Comparison of ENCODE assay signal across 17 cellular contexts in the genomic region with DNA sequence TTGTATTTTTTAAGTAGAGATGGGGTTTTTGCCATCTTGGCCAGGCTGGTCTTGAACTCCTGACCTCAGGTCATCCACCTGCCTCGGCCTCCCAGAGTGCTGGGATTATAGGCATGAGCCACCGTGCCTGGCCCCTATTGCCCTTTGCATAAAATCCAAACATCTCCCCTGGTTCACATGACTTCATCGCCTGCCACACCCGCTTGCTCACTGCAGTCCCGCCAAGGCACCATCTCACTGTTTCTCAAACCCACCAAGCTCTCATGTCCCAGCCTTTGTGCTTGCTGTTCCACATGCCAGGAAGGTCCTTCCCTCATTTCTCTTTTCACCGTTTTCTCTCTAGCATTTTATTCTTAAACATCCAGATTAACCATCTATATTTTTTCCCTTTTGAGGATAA. TPM values are rescaled to one million over a fixed set of nuclear protein-coding genes. Genes with fewer than 3 reads are reported as not detected.
A peak's percentile ranks its signal among the peaks of the same experiment; 100 is the strongest.
DNase-seq lines count a peak whose midpoint lies in the region; ATAC-seq and TF ChIP-seq lines count a peak whose summit lies in the region.
"Had no signal": no experiment of that assay in that cellular context is flagged by ENCODE, and none has a peak within 500 bp of the region (broad histone marks: within the 10 kb centered on the region; RNA-seq: fewer than 3 reads in every experiment).

No MANE protein-coding gene starts in this region.

- intact Hi-C loops in MCF 10A (cut with micrococcal nuclease), result no loop called here
- intact Hi-C loops in breast epithelium (cut with DNase I; ENCODE audit: low total_unique reads), result no loop called here
- intact Hi-C loops in vagina (cut with DNase I), result no loop called here

- H3K4me1 Mint-ChIP-seq in MCF 10A (ENCODE audit: insufficient read depth, unreplicated experiment), result peaks cover 23% of the 10 kb centered on the region
- H3K4me1 Mint-ChIP-seq in activated CD4-positive, alpha-beta memory T cell treated with anti-CD3 and anti-CD28 coated beads, Interleukin-2, amount 10 ng/mL, durations not matched to agents 7 days and 5 days, result peaks cover 75% of the 10 kb centered on the region

- H4K20me1 ChIP-seq in fibroblast of lung (ENCODE audit: control insufficient read depth, extremely low read depth, insufficient read depth, low read length), result no peaks in the 10 kb centered on the region

- H3K9me3 ChIP-seq in breast epithelium (no peaks in the 10 kb centered on the region), fibroblast of lung (ENCODE audit: control insufficient read depth, insufficient read depth, low read depth, low read length) (no peaks in the 10 kb centered on the region), vagina (no peaks in the 10 kb centered on the region)
- H3K9me3 ChIP-seq: BE2C, heart left ventricle, testis had no signal

- H3K27me3 ChIP-seq in breast epithelium (no peaks in the 10 kb centered on the region), fibroblast of lung (ENCODE audit: control insufficient read depth, insufficient read depth, low read length) (no peaks in the 10 kb centered on the region), vagina (no peaks in the 10 kb centered on the region)
- H3K27me3 ChIP-seq: BE2C, heart left ventricle, testis had no signal

- H3K4me2 ChIP-seq in fibroblast of lung (ENCODE audit: extremely low read depth, insufficient read depth, low read length), result peak overlapping the region; percentile 48

- no peak overlapping the region for H2AFZ ChIP-seq in fibroblast of lung (ENCODE audit: low read length)

- H3K4me3 ChIP-seq in breast epithelium (no peak overlapping the region), fibroblast of lung (replicated peaks in 1 of 4; ENCODE audit: control extremely low read depth in 1 of 4, insufficient read depth in 1 of 4, low read depth in 3 of 4, low read length in 4 of 4) (no peak overlapping the region), vagina (no peak overlapping the region)
- H3K4me3 ChIP-seq: heart left ventricle, lung, testis had no signal

- H3K9me3 Mint-ChIP-seq in MCF 10A (ENCODE audit: unreplicated experiment), result no peaks in the 10 kb centered on the region
- no peaks in the 10 kb centered on the region for H3K9me3 Mint-ChIP-seq in activated CD4-positive, alpha-beta memory T cell treated with anti-CD3 and anti-CD28 coated beads, Interleukin-2, amount 10 ng/mL, durations not matched to agents 7 days and 5 days

- peak overlapping the region; percentile 36 for H3K27ac Mint-ChIP-seq in MCF 10A (ENCODE audit: low read depth, unreplicated experiment)
- peak overlapping the region; percentile 88 for H3K27ac Mint-ChIP-seq in activated CD4-positive, alpha-beta memory T cell treated with anti-CD3 and anti-CD28 coated beads, Interleukin-2, amount 10 ng/mL, durations not matched to agents 7 days and 5 days

- peaks cover 25% of the 10 kb centered on the region for H3K36me3 Mint-ChIP-seq in MCF 10A (ENCODE audit: insufficient read depth, unreplicated experiment)
- H3K36me3 Mint-ChIP-seq in activated CD4-positive, alpha-beta memory T cell treated with anti-CD3 and anti-CD28 coated beads, Interleukin-2, amount 10 ng/mL, durations not matched to agents 7 days and 5 days (ENCODE audit: low read depth), result peaks cover 70% of the 10 kb centered on the region

- no peaks in the 10 kb centered on the region for H3K79me2 ChIP-seq in fibroblast of lung (ENCODE audit: control insufficient read depth, insufficient read depth, low read length)

- H3K9ac ChIP-seq in fibroblast of lung (ENCODE audit: insufficient read depth, low read length), result no peak overlapping the region

- H3K4me1 ChIP-seq in breast epithelium (no peaks in the 10 kb centered on the region), fibroblast of lung (ENCODE audit: control insufficient read depth, extremely low read depth, insufficient read depth, low read length) (peaks cover 38% of the 10 kb centered on the region), vagina (peaks cover 43% of the 10 kb centered on the region)

- no peak for TF ChIP-seq POLR2A in breast epithelium (IDR thresholded peaks at IDR 0.05)
- no peak for TF ChIP-seq POLR2A in vagina (IDR thresholded peaks at IDR 0.05)

- POLR2A ChIA-PET in MCF 10A (lab: Yijun Ruan, JAX), result interaction anchor here (1.2 to 9.2 kb wide), 3 partner anchors 13 to 72 kb away, joined by 3 to 167 read pairs (median 8); partner anchors contain the start of gene RHOF
- POLR2A ChIA-PET in activated CD4-positive, alpha-beta memory T cell treated with anti-CD3 and anti-CD28 coated beads, Interleukin-2, amount 10 ng/mL, durations not matched to agents 7 days and 5 days (lab: Charles Lee), result interaction anchor here (1.9 to 32.8 kb wide), 2 partner anchors 17 to 72 kb away, joined by 4 to 1170 read pairs; partner anchors contain the start of genes RHOF, SETD1B and TMEM120B

- TF ChIP-seq CTCF in MCF 10A (IDR thresholded peaks at IDR 0.05; ENCODE audit: unreplicated experiment) (no peak), breast epithelium (IDR thresholded peaks at IDR 0.05) (no peak), fibroblast of lung (conservative IDR thresholded peaks at IDR 0.05 in 1 of 2, IDR thresholded peaks at IDR 0.05 in 1 of 2; ENCODE audit: low read depth in 1 of 2, low read length in 2 of 2) (no peak), vagina (IDR thresholded peaks at IDR 0.05) (no peak)

- no peak overlapping the region for H3K4me3 Mint-ChIP-seq in MCF 10A (ENCODE audit: unreplicated experiment)
- H3K4me3 Mint-ChIP-seq in activated CD4-positive, alpha-beta memory T cell treated with anti-CD3 and anti-CD28 coated beads, Interleukin-2, amount 10 ng/mL, durations not matched to agents 7 days and 5 days, result peak overlapping the region; percentile 25

- H3K27ac ChIP-seq in breast epithelium, result no peak overlapping the region
- H3K27ac ChIP-seq in fibroblast of lung (ENCODE audit: insufficient read depth, low read length), result peak overlapping the region; percentile 39
- H3K27ac ChIP-seq in vagina, result peak overlapping the region; percentile 71
- H3K27ac ChIP-seq: testis had no signal

- no TSS peak for BruUV-seq in MCF 10A (replicated peaks; lab: Mats Ljungman, UMichigan)

- no peak for ATAC-seq in GM18868 (IDR thresholded peaks at IDR 0.05; ENCODE audit: unreplicated experiment)
- ATAC-seq: heart left ventricle had no signal

- CTCF ChIA-PET in MCF 10A (lab: Yijun Ruan, JAX), result interaction anchor here (0.7 to 17.2 kb wide), 4 partner anchors 10 to 71 kb away, joined by 3 to 301 read pairs (median 10); partner anchors contain the start of genes RHOF and TMEM120B
- CTCF ChIA-PET in activated CD4-positive, alpha-beta memory T cell treated with anti-CD3 and anti-CD28 coated beads, Interleukin-2, amount 10 ng/mL, durations not matched to agents 7 days and 5 days (lab: Charles Lee), result interaction anchor here (0.6 to 19.6 kb wide), 4 partner anchors 7 to 72 kb away, joined by 3 to 683 read pairs (median 192); partner anchors contain the start of genes RHOF, SETD1B and TMEM120B

- H3K36me3 ChIP-seq in breast epithelium, result no peaks in the 10 kb centered on the region
- peaks cover 5% of the 10 kb centered on the region for H3K36me3 ChIP-seq in fibroblast of lung (ENCODE audit: control insufficient read depth, insufficient read depth, low read length)
- H3K36me3 ChIP-seq in vagina, result no peaks in the 10 kb centered on the region

- peak; percentile 62 for DNase-seq in MCF 10A (ENCODE audit: unreplicated experiment)
- DNase-seq in breast epithelium (ENCODE audit: low spot score in 2 of 2), result no peak
- no peak for DNase-seq in activated CD4-positive, alpha-beta memory T cell treated with anti-CD3 and anti-CD28 coated beads, Interleukin-2, amount 10 ng/mL, durations not matched to agents 7 days and 5 days
- DNase-seq in fibroblast of lung (ENCODE audit: low read depth in 2 of 2), result peak in 1 of 2 donors; percentile 50
- no peak for DNase-seq in vagina (ENCODE audit: extremely low spot score in 2 of 2)
- no peak for DNase-seq in NCI-H2171 treated with DMSO at 0.1 percent for 48 hours (lab: John Stamatoyannopoulos, UW)
- no peak for DNase-seq in stimulated activated CD4-positive, alpha-beta T cell treated with anti-CD3 and anti-CD28 coated beads, Interleukin-12 subunit alpha, Interleukin-12 subunit beta, amount 100 ng/mL, for 4 hours
- DNase-seq: BE2C; cortex of kidney; GDM1; heart left ventricle; NCI-H187; posterior cingulate gyrus; stimulated activated CD4-positive, alpha-beta T cell treated with anti-CD3 and anti-CD28 coated beads, Interleukin-4, amount 100 ng/mL, for 1 hour; testis had no signal

- no peaks in the 10 kb centered on the region for H3K27me3 Mint-ChIP-seq in MCF 10A (ENCODE audit: insufficient read depth, unreplicated experiment)
- no peaks in the 10 kb centered on the region for H3K27me3 Mint-ChIP-seq in activated CD4-positive, alpha-beta memory T cell treated with anti-CD3 and anti-CD28 coated beads, Interleukin-2, amount 10 ng/mL, durations not matched to agents 7 days and 5 days

RNA-seq across cellular contexts. Expression of gene RHOF, which starts 9.7 kb away (rescaled TPM):
- 9.5 and 11.6 TPM in 2 replicates for total RNA-seq in MCF 10A (2022)
- 10 to 100 TPM in 2 of 3 donors, 1 to 10 TPM in 1; 5.8 to 13.1 (median 12.0) TPM for total RNA-seq in breast epithelium
- total RNA-seq in activated CD4-positive, alpha-beta memory T cell treated with anti-CD3 and anti-CD28 coated beads, Interleukin-2, amount 10 ng/mL, durations not matched to agents 7 days and 5 days, result 100 to 1,000 TPM; 157 to 163 TPM
- 5.6 and 6.8 TPM in 2 replicates for total RNA-seq in fibroblast of lung
- polyA plus RNA-seq in fibroblast of lung, result 2.3 and 4.8 TPM in 2 replicates
- 4.2 and 8.9 TPM in 2 replicates for polyA plus RNA-seq in fibroblast of lung (2012)
- 4.7 and 8.5 TPM in 2 replicates for polyA minus RNA-seq in fibroblast of lung (ENCODE audit: low replicate concordance)
- total RNA-seq in vagina, result 16.5 TPM

RNA-seq across cellular contexts. Expression of gene SETD1B, which starts 20.0 kb away (rescaled TPM):
- total RNA-seq in MCF 10A (2022) (19.7 and 19.9 TPM in 2 replicates), breast epithelium (1 to 10 TPM; 4.2 to 7.9 (median 6.1) TPM), fibroblast of lung (2.1 and 3.5 TPM in 2 replicates), vagina (10.6 TPM)
- total RNA-seq in activated CD4-positive, alpha-beta memory T cell treated with anti-CD3 and anti-CD28 coated beads, Interleukin-2, amount 10 ng/mL, durations not matched to agents 7 days and 5 days, result 10 to 100 TPM; 26.5 to 26.9 TPM
- polyA plus RNA-seq in fibroblast of lung, result 1.2 and 1.7 TPM in 2 replicates
- 8.7 and 9.8 TPM in 2 replicates for polyA plus RNA-seq in fibroblast of lung (2012)
- polyA minus RNA-seq in fibroblast of lung (ENCODE audit: low replicate concordance), result 12.2 and 13.1 TPM in 2 replicates

Comparison
In these comparisons a context has a peak if more than half of its experiments do, and no peak if none do; other contexts are left out.
1. H3K27ac ChIP-seq: peak in fibroblast of lung (single experiment) and vagina (single experiment); none in breast epithelium (0 of 2).